In genomic region chr9:128551652-128552152, GRCh38 we compare ENCODE assay signal across 8 cellular contexts. TPM values are rescaled to one million over a fixed set of nuclear protein-coding genes. Genes with fewer than 3 reads are reported as not detected.
A peak's percentile ranks its signal among the peaks of the same experiment; 100 is the strongest.
DNase-seq lines count a peak whose midpoint lies in the region; ATAC-seq and TF ChIP-seq lines count a peak whose summit lies in the region.

No MANE protein-coding gene starts in this region.

- H3K36me3 Mint-ChIP-seq in activated CD4-positive, alpha-beta T cell treated with anti-CD3 and anti-CD28 coated beads, Interleukin-2, amount 10 ng/mL, durations not matched to agents 24 days and 14 days (ENCODE audit: low read depth), result no peaks in the 10 kb centered on the region
- no peaks in the 10 kb centered on the region for H3K36me3 Mint-ChIP-seq in activated CD8-positive, alpha-beta T cell treated with anti-CD3 and anti-CD28 coated beads for 36 hours (ENCODE audit: low read depth)

- no peak for TF ChIP-seq CTCF in activated CD8-positive, alpha-beta T cell treated with anti-CD3 and anti-CD28 coated beads for 36 hours (IDR thresholded peaks at IDR 0.05)

- CTCF ChIA-PET in activated CD8-positive, alpha-beta T cell treated with anti-CD3 and anti-CD28 coated beads for 36 hours (lab: Charles Lee), result interaction anchor here (1.3 kb wide), 1 partner anchor 10 kb away, joined by 3 read pairs; no protein-coding TSS in a partner anchor

- peaks cover 25% of the 10 kb centered on the region for H3K4me1 ChIP-seq in iPS-15b (ENCODE audit: control insufficient read depth, insufficient read depth, low read length)

- POLR2A ChIA-PET in activated CD8-positive, alpha-beta T cell treated with anti-CD3 and anti-CD28 coated beads for 36 hours (lab: Charles Lee), result interaction anchor here (0.9 to 4.3 kb wide), 15 partner anchors 8 to 452 kb away, joined by 3 to 36 read pairs (median 9); partner anchors contain the start of genes COQ4, GLE1, TRUB2 and ZER1

- H3K9me3 ChIP-seq in iPS-15b (ENCODE audit: control insufficient read depth, insufficient read depth, low read length), result no peaks in the 10 kb centered on the region

- peaks cover 31% of the 10 kb centered on the region for H3K4me1 Mint-ChIP-seq in activated CD4-positive, alpha-beta T cell treated with anti-CD3 and anti-CD28 coated beads, Interleukin-2, amount 10 ng/mL, durations not matched to agents 24 days and 14 days
- peaks cover 36% of the 10 kb centered on the region for H3K4me1 Mint-ChIP-seq in activated CD8-positive, alpha-beta T cell treated with anti-CD3 and anti-CD28 coated beads for 36 hours (ENCODE audit: low read depth)
- peaks cover 27% of the 10 kb centered on the region for H3K4me1 Mint-ChIP-seq in stimulated activated naive CD8-positive, alpha-beta T cell treated with anti-CD3 and anti-CD28 coated beads, Interleukin-15, amount 100 ng/mL, for 72 hours

- H3K4me3 ChIP-seq in iPS-15b (ENCODE audit: low read depth, low read length), result peak overlapping the region; percentile 62

- no peaks in the 10 kb centered on the region for H3K36me3 ChIP-seq in iPS-15b (ENCODE audit: control insufficient read depth, insufficient read depth, low read length)

- H3K9ac ChIP-seq in iPS-15b (ENCODE audit: low read depth, low read length), result no peak overlapping the region

- ATAC-seq in activated CD8-positive, alpha-beta T cell treated with anti-CD3 and anti-CD28 coated beads for 36 hours, result no peak
- no peak for ATAC-seq in stimulated activated naive CD8-positive, alpha-beta T cell treated with anti-CD3 and anti-CD28 coated beads, Interleukin-15, amount 100 ng/mL, for 72 hours
- ATAC-seq in GM18511 (IDR thresholded peaks at IDR 0.05; ENCODE audit: unreplicated experiment) (no peak), HG03565 (IDR thresholded peaks at IDR 0.05; ENCODE audit: unreplicated experiment) (no peak)

- intact Hi-C loops in activated CD4-positive, alpha-beta T cell treated with anti-CD3 and anti-CD28 coated beads, Interleukin-2, amount 10 ng/mL, durations not matched to agents 24 days and 14 days (cut with micrococcal nuclease), result loop anchor here (1.0 to 5.0 kb wide), 7 partner anchors 47 to 1076 kb away; partner anchors contain the start of genes GLE1, NTMT1, ODF2 and URM1
- intact Hi-C loops in activated CD8-positive, alpha-beta T cell treated with anti-CD3 and anti-CD28 coated beads for 36 hours (cut with micrococcal nuclease), result loop anchor here (5.0 kb wide), 1 partner anchor 49 kb away; the partner anchor contains the start of gene GLE1

- no peaks in the 10 kb centered on the region for H3K27me3 Mint-ChIP-seq in activated CD4-positive, alpha-beta T cell treated with anti-CD3 and anti-CD28 coated beads, Interleukin-2, amount 10 ng/mL, durations not matched to agents 24 days and 14 days
- H3K27me3 Mint-ChIP-seq in activated CD8-positive, alpha-beta T cell treated with anti-CD3 and anti-CD28 coated beads for 36 hours, result no peaks in the 10 kb centered on the region
- no peaks in the 10 kb centered on the region for H3K27me3 Mint-ChIP-seq in stimulated activated naive CD8-positive, alpha-beta T cell treated with anti-CD3 and anti-CD28 coated beads, Interleukin-15, amount 100 ng/mL, for 72 hours

- DNase-seq in activated CD4-positive, alpha-beta T cell treated with anti-CD3 and anti-CD28 coated beads, Interleukin-2, amount 10 ng/mL, durations not matched to agents 24 days and 14 days, result no peak
- DNase-seq in activated CD4-positive, alpha-beta T cell treated with anti-CD3 and anti-CD28 coated beads, Interleukin-2, amount 50 U/mL, for 48 hours, result no peak
- DNase-seq in activated CD8-positive, alpha-beta T cell treated with anti-CD3 and anti-CD28 coated beads for 36 hours, result no peak
- DNase-seq in stimulated activated naive CD8-positive, alpha-beta T cell treated with anti-CD3 and anti-CD28 coated beads, Interleukin-15, amount 100 ng/mL, for 72 hours, result no peak
- no peak for DNase-seq in NCI-H1436 (lab: John Stamatoyannopoulos, UW)

- H3K27ac Mint-ChIP-seq in activated CD4-positive, alpha-beta T cell treated with anti-CD3 and anti-CD28 coated beads, Interleukin-2, amount 10 ng/mL, durations not matched to agents 24 days and 14 days, result peak overlapping the region; percentile 98
- H3K27ac Mint-ChIP-seq in activated CD8-positive, alpha-beta T cell treated with anti-CD3 and anti-CD28 coated beads for 36 hours, result peak overlapping the region; percentile 93
- peak overlapping the region; percentile 97 to 99 for H3K27ac Mint-ChIP-seq in stimulated activated naive CD8-positive, alpha-beta T cell treated with anti-CD3 and anti-CD28 coated beads, Interleukin-15, amount 100 ng/mL, for 72 hours

- no peak overlapping the region for H3K4me3 Mint-ChIP-seq in activated CD4-positive, alpha-beta T cell treated with anti-CD3 and anti-CD28 coated beads, Interleukin-2, amount 10 ng/mL, durations not matched to agents 24 days and 14 days
- H3K4me3 Mint-ChIP-seq in activated CD8-positive, alpha-beta T cell treated with anti-CD3 and anti-CD28 coated beads for 36 hours, result no peak overlapping the region
- H3K4me3 Mint-ChIP-seq in stimulated activated naive CD8-positive, alpha-beta T cell treated with anti-CD3 and anti-CD28 coated beads, Interleukin-15, amount 100 ng/mL, for 72 hours, result no peak overlapping the region

- no peaks in the 10 kb centered on the region for H3K9me3 Mint-ChIP-seq in activated CD4-positive, alpha-beta T cell treated with anti-CD3 and anti-CD28 coated beads, Interleukin-2, amount 10 ng/mL, durations not matched to agents 24 days and 14 days
- no peaks in the 10 kb centered on the region for H3K9me3 Mint-ChIP-seq in activated CD8-positive, alpha-beta T cell treated with anti-CD3 and anti-CD28 coated beads for 36 hours
- no peaks in the 10 kb centered on the region for H3K9me3 Mint-ChIP-seq in stimulated activated naive CD8-positive, alpha-beta T cell treated with anti-CD3 and anti-CD28 coated beads, Interleukin-15, amount 100 ng/mL, for 72 hours

- H3K27me3 ChIP-seq in iPS-15b (ENCODE audit: control insufficient read depth, insufficient read depth, low read length), result peaks cover 9% of the 10 kb centered on the region

RNA-seq across cellular contexts. Expression of gene SPTAN1, which starts 0.7 kb away (rescaled TPM):
- 240 and 249 TPM in 2 replicates for total RNA-seq in activated CD4-positive, alpha-beta T cell treated with anti-CD3 and anti-CD28 coated beads, Interleukin-2, amount 10 ng/mL, durations not matched to agents 24 days and 14 days
- total RNA-seq in activated CD8-positive, alpha-beta T cell treated with anti-CD3 and anti-CD28 coated beads for 36 hours, result 100 to 1,000 TPM; 178 to 183 TPM

RNA-seq across cellular contexts. Expression of gene GLE1, which starts 47.2 kb away (rescaled TPM):
- total RNA-seq in activated CD4-positive, alpha-beta T cell treated with anti-CD3 and anti-CD28 coated beads, Interleukin-2, amount 10 ng/mL, durations not matched to agents 24 days and 14 days, result 53.3 and 54.1 TPM in 2 replicates
- total RNA-seq in activated CD8-positive, alpha-beta T cell treated with anti-CD3 and anti-CD28 coated beads for 36 hours, result 10 to 100 TPM; 46.8 to 48.2 TPM
